Comparison of ENCODE assay signal across 34 cellular contexts in genomic region chr7:123079021-123079420, GRCh38.
A peak's percentile ranks its signal among the peaks of the same experiment; 100 is the strongest.
DNase-seq lines count a peak whose midpoint lies in the region; ATAC-seq, FAIRE-seq and TF ChIP-seq lines count a peak whose summit lies in the region.
"Had no signal": no experiment of that assay in that cellular context is flagged by ENCODE, and none has a peak within 500 bp of the region (broad histone marks: within the 10 kb centered on the region; RNA-seq: fewer than 3 reads in every experiment).

No MANE protein-coding gene starts in this region.

- H3K9ac ChIP-seq in HepG2 (ENCODE audit: insufficient read depth, low read depth, low read length) (no peak overlapping the region), K562 (ENCODE audit: insufficient read depth in 1 of 2, low read depth in 2 of 2, low read length in 2 of 2) (no peak overlapping the region)
- H3K9ac ChIP-seq: BLaER1; BLaER1 treated with 17β-estradiol and CSF1 and Interleukin-3, amounts not matched to agents 10 nM and 100 nM had no signal

- BruUV-seq in HepG2 (replicated peaks; lab: Mats Ljungman, UMichigan) (no TSS peak), K562 (replicated peaks; lab: Mats Ljungman, UMichigan) (no TSS peak)

- no peak overlapping the region for H3K4me3 ChIP-seq in HepG2 (replicated peaks in 1 of 3; ENCODE audit: insufficient read depth in 1 of 3, low read depth in 2 of 3, low read length in 3 of 3)
- no peak overlapping the region for H3K4me3 ChIP-seq in right lobe of liver
- H3K4me3 ChIP-seq in A549 = no peak overlapping the region
- H3K4me3 ChIP-seq in K562 = no peak overlapping the region
- no peak overlapping the region for H3K4me3 ChIP-seq in psoas muscle
- H3K4me3 ChIP-seq: BLaER1; BLaER1 treated with 17β-estradiol and CSF1 and Interleukin-3, amounts not matched to agents 10 nM and 100 nM had no signal

- intact Hi-C loops in HepG2 (cut with micrococcal nuclease; ENCODE audit: unreplicated experiment) = no loop called here
- intact Hi-C loops in right lobe of liver (cut with DNase I) = no loop called here
- intact Hi-C loops in K562 (cut with micrococcal nuclease) = no loop called here
- intact Hi-C loops in psoas muscle (cut with DNase I) = no loop called here

- H3K36me3 ChIP-seq in HepG2 (replicated peaks in 1 of 2; ENCODE audit: control insufficient read depth in 1 of 2, insufficient read depth in 2 of 2, low read length in 2 of 2) (no peaks in the 10 kb centered on the region), right lobe of liver (no peaks in the 10 kb centered on the region), K562 (ENCODE audit: control insufficient read depth, insufficient read depth, low read length) (no peaks in the 10 kb centered on the region), psoas muscle (ENCODE audit: insufficient read depth in 1 of 2, low read depth in 1 of 2) (no peaks in the 10 kb centered on the region)
- H3K36me3 ChIP-seq: BE2C; BLaER1; BLaER1 treated with 17β-estradiol and CSF1 and Interleukin-3, amounts not matched to agents 10 nM and 100 nM had no signal

- no peak overlapping the region for H3K4me2 ChIP-seq in HepG2 (ENCODE audit: low read depth, low read length)
- no peak overlapping the region for H3K4me2 ChIP-seq in A549
- no peak overlapping the region for H3K4me2 ChIP-seq in K562 (ENCODE audit: insufficient read depth, low read length)
- H3K4me2 ChIP-seq: BLaER1; BLaER1 treated with 17β-estradiol and CSF1 and Interleukin-3, amounts not matched to agents 10 nM and 100 nM had no signal

- TF ChIP-seq POLR2A in HepG2 (IDR thresholded peaks at IDR 0.05; ENCODE audit: insufficient read depth in 1 of 2, low read depth in 2 of 2, low read length in 2 of 2) = no peak
- no peak for TF ChIP-seq POLR2A in right lobe of liver (IDR thresholded peaks at IDR 0.05)
- no peak for TF ChIP-seq POLR2A in A549 (IDR thresholded peaks at IDR 0.05; ENCODE audit: low read length)
- TF ChIP-seq POLR2A in K562 (conservative IDR thresholded peaks at IDR 0.05) = no peak

- no peak for FAIRE-seq in HepG2 (lab: Jason Lieb, UNC)
- FAIRE-seq in A549 (lab: Jason Lieb, UNC) = no peak
- FAIRE-seq in K562 (lab: Jason Lieb, UNC) = no peak
- peak; percentile 45 for FAIRE-seq in endometrium (lab: Jason Lieb, UNC)
- FAIRE-seq: A204.1, D721Med had no signal

- in situ Hi-C loops in HepG2 (cut with HindIII; ENCODE audit: extremely low pct_ligation_motif_present, low pct_unique_long_range_greater_than_20kb) (no loop called here), K562 (cut with MboI) (no loop called here)

- H3K27me3 ChIP-seq in HepG2 (ENCODE audit: control insufficient read depth in 1 of 2, insufficient read depth in 2 of 2, low read length in 2 of 2) (no peaks in the 10 kb centered on the region), right lobe of liver (no peaks in the 10 kb centered on the region), K562 (ENCODE audit: control insufficient read depth in 2 of 2, insufficient read depth in 2 of 2, low read length in 2 of 2) (no peaks in the 10 kb centered on the region), psoas muscle (ENCODE audit: insufficient read depth in 3 of 3, low read length in 2 of 3) (no peaks in the 10 kb centered on the region)
- H3K27me3 ChIP-seq: BLaER1; BLaER1 treated with 17β-estradiol and CSF1 and Interleukin-3, amounts not matched to agents 10 nM and 100 nM had no signal

- H3K9me1 ChIP-seq in K562 (ENCODE audit: control insufficient read depth, insufficient read depth, low read length) = no peaks in the 10 kb centered on the region

- no peaks in the 10 kb centered on the region for H4K20me1 ChIP-seq in HepG2 (ENCODE audit: insufficient read depth, low read length)
- H4K20me1 ChIP-seq in K562 (replicated peaks; ENCODE audit: control insufficient read depth, insufficient read depth, low read length) = no peaks in the 10 kb centered on the region
- H4K20me1 ChIP-seq: BLaER1; BLaER1 treated with 17β-estradiol and CSF1 and Interleukin-3, amounts not matched to agents 10 nM and 100 nM had no signal

- ATAC-seq in HepG2 (no peak), right lobe of liver (no peak), A549 (no peak), K562 (no peak), psoas muscle (no peak)
- ATAC-seq: CD8-positive, alpha-beta T cell had no signal

- 5% methylated on average over 1 of the region's 1 CpG for WGBS in HepG2 (ENCODE audit: low lambda C conversion rate)
- 85% methylated on average over 1 of the region's 1 CpG for WGBS in right lobe of liver (ENCODE audit: insufficient coverage, low coverage, low lambda C conversion rate, missing lambda C conversion rate)
- WGBS in A549 (ENCODE audit: missing lambda C conversion rate) = 6% methylated on average over 1 of the region's 1 CpG
- 7% methylated on average over 1 of the region's 1 CpG for WGBS in K562 (ENCODE audit: insufficient coverage, low coverage, missing lambda C conversion rate)
- WGBS in psoas muscle, 3 donors = 80 to 94% (median 86%) methylated on average over 1 of the region's 1 CpG

- CTCF ChIA-PET in HepG2 (lab: Yijun Ruan, JAX; ENCODE audit: low intra/inter-chr PET ratio, low total read pairs) (no interaction called here), A549 (lab: Yijun Ruan, JAX) (no interaction called here), K562 (lab: Yijun Ruan, JAX; ENCODE audit: low intra/inter-chr PET ratio) (no interaction called here)

- TF ChIP-seq EP300 in HepG2 (IDR thresholded peaks at IDR 0.05; ENCODE audit: low read depth in 2 of 2, low read length in 2 of 2) = no peak
- TF ChIP-seq EP300 in HepG2 (CRISPR knock-in tag; IDR thresholded peaks at IDR 0.05; ENCODE audit: borderline replicate concordance) = no peak
- no peak for TF ChIP-seq EP300 in A549 (IDR thresholded peaks at IDR 0.05)
- TF ChIP-seq EP300 in K562 (IDR thresholded peaks at IDR 0.05; ENCODE audit: low read length) = no peak

- DNase-seq in HepG2 (ENCODE audit: low spot score) = no peak
- DNase-seq in right lobe of liver = no peak
- DNase-seq in A549 (ENCODE audit: low read depth in 1 of 2, low spot score in 1 of 2) = no peak
- no peak for DNase-seq in K562 (ENCODE audit: extremely low read depth in 1 of 4, low spot score in 3 of 4)
- DNase-seq in psoas muscle = no peak
- no peak for DNase-seq in islet precursor cell
- no peak for DNase-seq in glomerular visceral epithelial cell (ENCODE audit: extremely low spot score)
- DNase-seq: 8988T; ACHN; AML-193; BE2C; C1 segment of cervical spinal cord; Caco-2; Calu3; CD4-positive, alpha-beta memory T cell; CD4-positive, alpha-beta T cell; CD4-positive, CD25-positive, alpha-beta regulatory T cell; CD8-positive, alpha-beta memory T cell; CD8-positive, alpha-beta T cell; COR-L47; DMS 273 treated with DMSO at 0.1 percent for 48 hours; DMS153; DMS53; DMS79; DMS79 treated with DMSO at 0.1 percent for 48 hours; DND-41; EL had no signal

- H2AFZ ChIP-seq in HepG2 (ENCODE audit: low read length) = no peak overlapping the region
- H2AFZ ChIP-seq in K562 (ENCODE audit: low read depth, low read length) = no peak overlapping the region

- H3K79me2 ChIP-seq in HepG2 (ENCODE audit: insufficient read depth, low read length) (no peaks in the 10 kb centered on the region), K562 (ENCODE audit: control insufficient read depth, insufficient read depth, low read length) (no peaks in the 10 kb centered on the region)

- H3K9me3 ChIP-seq in HepG2 (ENCODE audit: low read length) = no peaks in the 10 kb centered on the region
- no peaks in the 10 kb centered on the region for H3K9me3 ChIP-seq in right lobe of liver
- no peaks in the 10 kb centered on the region for H3K9me3 ChIP-seq in A549
- no peaks in the 10 kb centered on the region for H3K9me3 ChIP-seq in K562 (replicated peaks; ENCODE audit: control insufficient read depth, insufficient read depth, low read depth, low read length)
- no peaks in the 10 kb centered on the region for H3K9me3 ChIP-seq in psoas muscle
- H3K9me3 ChIP-seq: BE2C; BLaER1; BLaER1 treated with 17β-estradiol and CSF1 and Interleukin-3, amounts not matched to agents 10 nM and 100 nM; Caco-2 had no signal

- H3K27ac ChIP-seq in HepG2 (ENCODE audit: extremely low read length, insufficient read depth, low read length) (no peak overlapping the region), right lobe of liver (no peak overlapping the region), A549 (no peak overlapping the region), K562 (ENCODE audit: extremely low read depth, low read depth, low read length) (no peak overlapping the region), psoas muscle (no peak overlapping the region)
- H3K27ac ChIP-seq: 22Rv1; BLaER1; BLaER1 treated with 17β-estradiol and CSF1 and Interleukin-3, amounts not matched to agents 10 nM and 100 nM; C4-2B had no signal

- TF ChIP-seq CTCF in HepG2 (CRISPR knock-in tag; IDR thresholded peaks at IDR 0.05) = no peak
- TF ChIP-seq CTCF in right lobe of liver (IDR thresholded peaks at IDR 0.05) = no peak
- no peak for TF ChIP-seq CTCF in A549 (IDR thresholded peaks at IDR 0.05)
- no peak for TF ChIP-seq CTCF in K562 (IDR thresholded peaks at IDR 0.05 in 2 of 3, conservative IDR thresholded peaks at IDR 0.05 in 1 of 3; ENCODE audit: insufficient read depth in 2 of 3, low read depth in 1 of 3, low read length in 3 of 3)
- no peak for TF ChIP-seq CTCF in psoas muscle (IDR thresholded peaks at IDR 0.05)

- H3K4me1 ChIP-seq in HepG2 (ENCODE audit: insufficient read depth, low read length) (no peaks in the 10 kb centered on the region), right lobe of liver (no peaks in the 10 kb centered on the region), A549 (no peaks in the 10 kb centered on the region), K562 (replicated peaks in 1 of 2; ENCODE audit: control insufficient read depth in 2 of 2, insufficient read depth in 2 of 2, low read length in 2 of 2) (no peaks in the 10 kb centered on the region), psoas muscle (no peaks in the 10 kb centered on the region)
- H3K4me1 ChIP-seq: BE2C, BLaER1, Caco-2 had no signal

- TF ChIP-seq RAD21 in HepG2 (CRISPR knock-in tag; IDR thresholded peaks at IDR 0.05) (no peak), A549 (conservative IDR thresholded peaks at IDR 0.05 in 1 of 2, IDR thresholded peaks at IDR 0.05 in 1 of 2) (no peak), K562 (CRISPR knock-in tag; conservative IDR thresholded peaks at IDR 0.05 in 1 of 2, IDR thresholded peaks at IDR 0.05 in 1 of 2) (no peak)

- POLR2A ChIA-PET in HepG2 (lab: Yijun Ruan, JAX) = no interaction called here
- POLR2A ChIA-PET in A549 (lab: Yijun Ruan, JAX) = no interaction called here
- POLR2A ChIA-PET in K562 (lab: Yijun Ruan, JAX) = no interaction called here

TF ChIP-seq in HepG2, 621 proteins besides CTCF, POLR2A, EP300 and RAD21 (continues in another document):
- TF ChIP-seq DMAP1 (CRISPR knock-in tag; IDR thresholded peaks at IDR 0.05) (no peak), MAFK (conservative IDR thresholded peaks at IDR 0.05 in 1 of 2, IDR thresholded peaks at IDR 0.05 in 1 of 2; ENCODE audit: low read length in 2 of 2) (peak in 1 of 2 experiments; percentile 45; a peak in 1 of 4 replicates)

TF ChIP-seq in A549, 52 proteins besides CTCF, POLR2A, EP300 and RAD21:
- TF ChIP-seq CHD4 (IDR thresholded peaks at IDR 0.05; ENCODE audit: borderline replicate concordance) = no peak
- TF ChIP-seq MAFK (IDR thresholded peaks at IDR 0.05; ENCODE audit: partially characterized antibody) = peak; percentile 55

Comparison
In these comparisons a context has a peak if more than half of its experiments do, and no peak if none do; other contexts are left out.
1. Of the 241 proteins assayed by ChIP-seq in both HepG2 and K562: peak only in HepG2: MAFF; only in K562: MAFG; in both: none; in neither: 238; mixed calls (peak in some experiments, not most) for 1.